ENCODE assay signal across 8 cellular contexts in genomic region chr21:45405819-45406762, GRCh38. TPM values are rescaled to one million over a fixed set of nuclear protein-coding genes. Genes with fewer than 3 reads are reported as not detected.
DNase-seq lines count a peak whose midpoint lies in the region; ATAC-seq, FAIRE-seq and TF ChIP-seq lines count a peak whose summit lies in the region.

No MANE protein-coding gene starts in this region.

- CTCF ChIA-PET in K562 (lab: Yijun Ruan, JAX; ENCODE audit: low intra/inter-chr PET ratio), result interaction anchor here (0.5 kb wide), 1 partner anchor 48 kb away, joined by 3 read pairs; no protein-coding TSS in a partner anchor
- CTCF ChIA-PET in HepG2 (lab: Yijun Ruan, JAX; ENCODE audit: low intra/inter-chr PET ratio, low total read pairs), result no interaction called here

- H3K9me3 ChIP-seq in K562 (replicated peaks; ENCODE audit: control insufficient read depth, insufficient read depth, low read depth, low read length), result 0 out of 2 replicates have a peak, but pooled peaks cover 9% of the 10 kb centered on the region
- peaks cover 3% of the 10 kb centered on the region for H3K9me3 ChIP-seq in HepG2 (ENCODE audit: low read length)

- no peak for TF ChIP-seq RAD21 in K562 (CRISPR knock-in tag; conservative IDR thresholded peaks at IDR 0.05 in 1 of 2, IDR thresholded peaks at IDR 0.05 in 1 of 2)
- no peak; the same call in 1 of the 2 replicates for TF ChIP-seq RAD21 in HepG2 (CRISPR knock-in tag; IDR thresholded peaks at IDR 0.05)

- DNase-seq in activated CD4-positive, alpha-beta T cell treated with anti-CD3 and anti-CD28 coated beads for 4 hours, result peak; percentile 20 to 34
- no peak for DNase-seq in activated CD4-positive, alpha-beta T cell treated with anti-CD3 and anti-CD28 coated beads for 1 hour
- DNase-seq in K562 (ENCODE audit: extremely low read depth in 1 of 4, low spot score in 3 of 4), result peak in 1 of 4 experiments; percentile 40
- DNase-seq in HepG2 (ENCODE audit: low spot score), result peak; percentile 45
- no peak for DNase-seq in stimulated activated naive CD8-positive, alpha-beta T cell treated with anti-CD3 and anti-CD28 coated beads, Interleukin-15, amount 100 ng/mL, for 72 hours
- DNase-seq in GM19240 (ENCODE audit: insufficient read length, low spot score), result no peak
- DNase-seq in amniotic stem cell (lab: John Stamatoyannopoulos, UW), result no peak

- H3K36me3 ChIP-seq in K562 (ENCODE audit: control insufficient read depth, insufficient read depth, low read length) (no peaks in the 10 kb centered on the region), HepG2 (replicated peaks in 1 of 2; ENCODE audit: control insufficient read depth in 1 of 2, insufficient read depth in 2 of 2, low read length in 2 of 2) (no peaks in the 10 kb centered on the region; a peak in 1 of 5 replicates)

- FAIRE-seq in K562 (lab: Jason Lieb, UNC) (peak; percentile 79), HepG2 (lab: Jason Lieb, UNC) (no peak)

- H3K27me3 Mint-ChIP-seq in stimulated activated naive CD8-positive, alpha-beta T cell treated with anti-CD3 and anti-CD28 coated beads, Interleukin-15, amount 100 ng/mL, for 72 hours, result peaks cover 89% of the 10 kb centered on the region

- H3K79me2 ChIP-seq in K562 (ENCODE audit: control insufficient read depth, insufficient read depth, low read length) (peaks cover 30% of the 10 kb centered on the region; the same call in 2 of the 3 replicates), HepG2 (ENCODE audit: insufficient read depth, low read length) (peaks cover 49% of the 10 kb centered on the region)

- intact Hi-C loops in K562 (cut with micrococcal nuclease), result no loop called here
- intact Hi-C loops in HepG2 (cut with micrococcal nuclease; ENCODE audit: unreplicated experiment), result loop anchor here (2.0 to 10.0 kb wide), 3 partner anchors 27 to 111 kb away; no protein-coding TSS in a partner anchor

- H2AFZ ChIP-seq in K562 (ENCODE audit: low read depth, low read length), result peak overlapping the region; percentile 48; the same call in 1 of the 2 replicates
- no peak overlapping the region for H2AFZ ChIP-seq in HepG2 (ENCODE audit: low read length)

- 25% methylated on average over 70 of the region's 83 CpGs for WGBS in K562 (ENCODE audit: insufficient coverage, low coverage, missing lambda C conversion rate)
- WGBS in HepG2 (ENCODE audit: low lambda C conversion rate), result 1% methylated on average over 23 of the region's 83 CpGs

- TF ChIP-seq CTCF in K562 (IDR thresholded peaks at IDR 0.05 in 2 of 3, conservative IDR thresholded peaks at IDR 0.05 in 1 of 3; ENCODE audit: insufficient read depth in 2 of 3, low read depth in 1 of 3, low read length in 3 of 3) (no peak), HepG2 (CRISPR knock-in tag; IDR thresholded peaks at IDR 0.05) (no peak)

- peak overlapping the region; percentile 17 to 64 for H3K4me3 Mint-ChIP-seq in stimulated activated naive CD8-positive, alpha-beta T cell treated with anti-CD3 and anti-CD28 coated beads, Interleukin-15, amount 100 ng/mL, for 72 hours

- H3K9ac ChIP-seq in K562 (ENCODE audit: insufficient read depth in 1 of 2, low read depth in 2 of 2, low read length in 2 of 2) (peak overlapping the region; percentile 47 to 85; a peak in 3 of 4 replicates), HepG2 (ENCODE audit: insufficient read depth, low read depth, low read length) (peak overlapping the region; percentile 88)

- peak overlapping the region; percentile 67 for H3K4me2 ChIP-seq in K562 (ENCODE audit: insufficient read depth, low read length)
- H3K4me2 ChIP-seq in HepG2 (ENCODE audit: low read depth, low read length), result peak overlapping the region; percentile 86

- H3K9me3 Mint-ChIP-seq in stimulated activated naive CD8-positive, alpha-beta T cell treated with anti-CD3 and anti-CD28 coated beads, Interleukin-15, amount 100 ng/mL, for 72 hours, result peaks cover 0 to 7% of the 10 kb centered on the region in 2 donors

- TF ChIP-seq POLR2A in K562 (conservative IDR thresholded peaks at IDR 0.05) (no peak), HepG2 (IDR thresholded peaks at IDR 0.05; ENCODE audit: insufficient read depth in 1 of 2, low read depth in 2 of 2, low read length in 2 of 2) (peak in 1 of 2 experiments; percentile 10; a peak in 1 of 4 replicates)

- peak; percentile 33 for ATAC-seq in K562
- peak; percentile 5 for ATAC-seq in HepG2
- no peak for ATAC-seq in stimulated activated naive CD8-positive, alpha-beta T cell treated with anti-CD3 and anti-CD28 coated beads, Interleukin-15, amount 100 ng/mL, for 72 hours
- ATAC-seq in GM21619 (IDR thresholded peaks at IDR 0.05; ENCODE audit: unreplicated experiment), result no peak

- no TSS peak for BruUV-seq in K562 (replicated peaks; lab: Mats Ljungman, UMichigan)
- no TSS peak for BruUV-seq in HepG2 (replicated peaks; lab: Mats Ljungman, UMichigan)

- H3K27ac ChIP-seq in K562 (ENCODE audit: extremely low read depth, low read depth, low read length) (0 out of 3 replicates have a peak overlapping the region, but pooled peaks have one; percentile 7), HepG2 (ENCODE audit: extremely low read length, insufficient read depth, low read length) (peak overlapping the region; percentile 80)

- POLR2A ChIA-PET in K562 (lab: Yijun Ruan, JAX) (interaction anchor here (0.6 to 1.3 kb wide), 7 partner anchors 9 to 378 kb away, joined by 3 to 6 read pairs (median 3); no protein-coding TSS in a partner anchor), HepG2 (lab: Yijun Ruan, JAX) (interaction anchor here (0.9 to 8.9 kb wide), 7 partner anchors 18 to 97 kb away, joined by 4 to 210 read pairs (median 6); no protein-coding TSS in a partner anchor)

- peak overlapping the region; percentile 51 for H3K4me3 ChIP-seq in K562
- H3K4me3 ChIP-seq in HepG2 (replicated peaks in 1 of 3; ENCODE audit: insufficient read depth in 1 of 3, low read depth in 2 of 3, low read length in 3 of 3), result peak overlapping the region; percentile 78 to 79 (median 79)

- no peak overlapping the region for H3K27ac Mint-ChIP-seq in stimulated activated naive CD8-positive, alpha-beta T cell treated with anti-CD3 and anti-CD28 coated beads, Interleukin-15, amount 100 ng/mL, for 72 hours

- peaks cover 3% of the 10 kb centered on the region for H3K9me1 ChIP-seq in K562 (ENCODE audit: control insufficient read depth, insufficient read depth, low read length)

- in situ Hi-C loops in K562 (cut with MboI), result no loop called here
- in situ Hi-C loops in HepG2 (cut with HindIII; ENCODE audit: extremely low pct_ligation_motif_present, low pct_unique_long_range_greater_than_20kb), result no loop called here

- H4K20me1 ChIP-seq in K562 (replicated peaks; ENCODE audit: control insufficient read depth, insufficient read depth, low read length) (0 out of 2 replicates have a peak, but pooled peaks cover 5% of the 10 kb centered on the region), HepG2 (ENCODE audit: insufficient read depth, low read length) (peaks cover 21% of the 10 kb centered on the region)

- peaks cover 23 to 77% of the 10 kb centered on the region in 2 experiments for H3K4me1 ChIP-seq in K562 (replicated peaks in 1 of 2; ENCODE audit: control insufficient read depth in 2 of 2, insufficient read depth in 2 of 2, low read length in 2 of 2)
- H3K4me1 ChIP-seq in HepG2 (ENCODE audit: insufficient read depth, low read length), result peaks cover 57% of the 10 kb centered on the region

- TF ChIP-seq EP300 in K562 (IDR thresholded peaks at IDR 0.05; ENCODE audit: low read length) (no peak), HepG2 (IDR thresholded peaks at IDR 0.05; ENCODE audit: low read depth in 2 of 2, low read length in 2 of 2) (no peak), HepG2 (CRISPR knock-in tag; IDR thresholded peaks at IDR 0.05; ENCODE audit: borderline replicate concordance) (no peak)

- peaks cover 22% of the 10 kb centered on the region for H3K4me1 Mint-ChIP-seq in stimulated activated naive CD8-positive, alpha-beta T cell treated with anti-CD3 and anti-CD28 coated beads, Interleukin-15, amount 100 ng/mL, for 72 hours

- no peaks in the 10 kb centered on the region; a peak in 1 of 5 replicates for H3K27me3 ChIP-seq in K562 (ENCODE audit: control insufficient read depth in 2 of 2, insufficient read depth in 2 of 2, low read length in 2 of 2)
- peaks cover 7 to 32% of the 10 kb centered on the region in 2 experiments for H3K27me3 ChIP-seq in HepG2 (ENCODE audit: control insufficient read depth in 1 of 2, insufficient read depth in 2 of 2, low read length in 2 of 2)

RNA-seq across cellular contexts. Expression of gene COL18A1, which starts 1.1 kb away (rescaled TPM):
- 18.2 and 47.1 TPM in 2 replicates for total RNA-seq in K562 (2011; cell fraction: chromatin; rRNA removed; ENCODE audit: low replicate concordance)
- 42.8 and 53.0 TPM in 2 replicates for total RNA-seq in K562 (2011; cell fraction: nucleolus; rRNA removed)
- 26.1 and 28.1 TPM in 2 replicates for total RNA-seq in K562 (2011; cell fraction: nucleoplasm; rRNA removed)
- total RNA-seq in K562 (2014; rRNA removed), result 12.0 and 16.1 TPM in 2 replicates
- 0.54 and 1.1 TPM in 2 replicates for total RNA-seq in K562 (2014; rRNA removed; fragmentation: Illumina TruSeq; extraction: Trizol)
- 1.6 and 2.3 TPM in 2 replicates for total RNA-seq in K562 (2015; rRNA removed; fragmentation: Illumina TruSeq; extraction: Trizol)
- total RNA-seq in K562 (2021), result 16.1 and 16.4 TPM in 2 replicates
- 4.9 and 16.8 TPM in 2 replicates for polyA plus RNA-seq in K562 (2011; rRNA removed)
- 23.2 and 39.2 TPM in 2 replicates for polyA plus RNA-seq in K562 (2011; cell fraction: cytosol; rRNA removed)
- polyA plus RNA-seq in K562 (2011; cell fraction: nucleus; rRNA removed), result 67.4 and 83.8 TPM in 2 replicates
- 6.2 and 11.5 TPM in 2 replicates for polyA plus RNA-seq in K562 (2012)
- polyA plus RNA-seq in K562 (2014; fragmentation: Illumina TruSeq; extraction: Trizol), result 2.0 and 5.5 TPM in 2 replicates
- under 1 TPM; 0.14 to 0.25 TPM for polyA plus RNA-seq in K562 (2014; fragmentation: Nextera tagmentation; extraction: Ambion mirVana)
- polyA plus RNA-seq in K562 (2014; rRNA removed), result 7.8 and 11.8 TPM in 2 replicates
- 2.9 and 3.3 TPM in 2 replicates for polyA minus RNA-seq in K562 (2011; rRNA and poly(A)+ RNA removed)
- polyA minus RNA-seq in K562 (2011; cell fraction: cytosol; rRNA and poly(A)+ RNA removed), result 11.5 and 49.2 TPM in 2 replicates
- polyA minus RNA-seq in K562 (2011; cell fraction: nucleus; rRNA and poly(A)+ RNA removed), result 11.6 and 22.0 TPM in 2 replicates
- 21.2 and 102 TPM in 2 replicates for total RNA-seq in HepG2 (2016; rRNA removed; fragmentation: Illumina TruSeq; extraction: Trizol)
- total RNA-seq in HepG2 (2016; cell fraction: cytosol; rRNA removed; fragmentation: Illumina TruSeq; extraction: Trizol; ENCODE audit: low read depth), result 5.5 and 5.6 TPM in 2 replicates
- total RNA-seq in HepG2 (2016; cell fraction: insoluble cytoplasmic fraction; rRNA removed; fragmentation: Illumina TruSeq; extraction: Trizol), result 18.4 and 106 TPM in 2 replicates
- total RNA-seq in HepG2 (2016; cell fraction: membrane; rRNA removed; fragmentation: Illumina TruSeq; extraction: Trizol), result 10.8 and 11.6 TPM in 2 replicates
- total RNA-seq in HepG2 (2016; cell fraction: nucleus; rRNA removed; fragmentation: Illumina TruSeq; extraction: Trizol), result 122 and 150 TPM in 2 replicates
- 79.0 and 128 TPM in 2 replicates for polyA plus RNA-seq in HepG2 (2011; rRNA removed)
- 51.6 and 89.8 TPM in 2 replicates for polyA plus RNA-seq in HepG2 (2011; cell fraction: cytosol; rRNA removed)
- polyA plus RNA-seq in HepG2 (2011; cell fraction: nucleus; rRNA removed), result 1,622 and 2,194 TPM in 2 replicates
- 59.0 and 129 TPM in 2 replicates for polyA plus RNA-seq in HepG2 (2012)
- polyA plus RNA-seq in HepG2 (2016; cell fraction: cytosol; fragmentation: Illumina TruSeq; extraction: Trizol; ENCODE audit: low read depth), result 4.3 and 4.4 TPM in 2 replicates
- 20.7 and 26.9 TPM in 2 replicates for polyA plus RNA-seq in HepG2 (2016; cell fraction: insoluble cytoplasmic fraction; fragmentation: Illumina TruSeq; extraction: Trizol; ENCODE audit: low read depth)
- 5.0 and 6.2 TPM in 2 replicates for polyA plus RNA-seq in HepG2 (2016; cell fraction: membrane; fragmentation: Illumina TruSeq; extraction: Trizol; ENCODE audit: low read depth)
- polyA plus RNA-seq in HepG2 (2016; cell fraction: nucleus; fragmentation: Illumina TruSeq; extraction: Trizol; ENCODE audit: insufficient read depth, low read depth), result 308 and 331 TPM in 2 replicates
- 0.09 and 44.3 TPM in 2 replicates for polyA minus RNA-seq in HepG2 (2011; rRNA and poly(A)+ RNA removed; ENCODE audit: low replicate concordance)
- polyA minus RNA-seq in HepG2 (2011; cell fraction: cytosol; rRNA and poly(A)+ RNA removed), result 36.9 and 37.7 TPM in 2 replicates
- polyA minus RNA-seq in HepG2 (2011; cell fraction: nucleus; rRNA and poly(A)+ RNA removed), result 46.7 and 51.1 TPM in 2 replicates

Comparison
In these comparisons a context has a peak if more than half of its experiments do, and no peak if none do; other contexts are left out.
1. DNase-seq: peak in activated CD4-positive, alpha-beta T cell treated with anti-CD3 and anti-CD28 coated beads for 4 hours (2 of 2) and HepG2 (single experiment); none in activated CD4-positive, alpha-beta T cell treated with anti-CD3 and anti-CD28 coated beads for 1 hour (single experiment), stimulated activated naive CD8-positive, alpha-beta T cell treated with anti-CD3 and anti-CD28 coated beads, Interleukin-15, amount 100 ng/mL, for 72 hours (0 of 2), GM19240 (single experiment) and amniotic stem cell (single experiment).
2. ATAC-seq: peak in K562 (single experiment) and HepG2 (single experiment); none in stimulated activated naive CD8-positive, alpha-beta T cell treated with anti-CD3 and anti-CD28 coated beads, Interleukin-15, amount 100 ng/mL, for 72 hours (single experiment) and GM21619 (single experiment).